11 cellular contexts compared by ENCODE assay signal in the genomic region with DNA sequence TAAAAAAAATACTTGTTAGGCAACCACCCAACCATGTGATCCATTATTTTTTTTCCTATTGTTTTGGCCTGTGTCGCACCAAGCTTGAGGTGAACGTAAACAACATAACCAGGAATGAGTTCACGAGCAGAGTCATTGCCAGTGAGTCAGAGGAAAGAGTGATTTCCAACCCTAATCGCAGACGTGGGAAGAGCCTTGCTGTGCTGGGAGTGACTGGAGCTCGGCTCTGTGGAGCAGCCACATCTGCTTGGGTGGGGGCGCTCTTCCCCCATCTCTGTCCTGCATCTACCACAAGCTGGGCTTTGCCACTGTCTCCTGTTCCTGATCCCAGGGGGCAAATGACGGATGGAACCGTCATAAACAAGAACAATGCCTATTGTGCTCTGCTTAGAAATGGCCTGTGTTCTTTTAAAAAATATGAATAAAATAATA.
DNase-seq lines count a peak whose midpoint lies in the region; ATAC-seq lines count a peak whose summit lies in the region.
"Had no signal": no experiment of that assay in that cellular context is flagged by ENCODE, and none has a peak within 500 bp of the region (broad histone marks: within the 10 kb centered on the region; RNA-seq: fewer than 3 reads in every experiment).

No MANE protein-coding gene starts in this region.

- H4K8ac ChIP-seq in mesenchymal stem cell (ENCODE audit: low read length), result no peak overlapping the region

- no peak overlapping the region for H3K14ac ChIP-seq in mesenchymal stem cell (ENCODE audit: low read length in 2 of 2)

- no peak overlapping the region for H2AK5ac ChIP-seq in mesenchymal stem cell (ENCODE audit: low read length, severe bottlenecking)

- no peak overlapping the region for H3K18ac ChIP-seq in mesenchymal stem cell (ENCODE audit: low read depth in 1 of 2, low read length in 2 of 2)

- H3K4me1 ChIP-seq in mesenchymal stem cell (ENCODE audit: control insufficient read depth, insufficient read depth, low read depth, low read length), result peaks cover 9% of the 10 kb centered on the region
- H3K4me1 ChIP-seq in aorta (ENCODE audit: control insufficient read depth in 1 of 2, insufficient read depth in 2 of 2, low read length in 2 of 2), result no peaks in the 10 kb centered on the region

- H3K27ac ChIP-seq in mesenchymal stem cell (ENCODE audit: low read length, poor library complexity, severe bottlenecking) (peak overlapping the region; percentile 17), aorta (ENCODE audit: low read depth in 1 of 2, low read length in 2 of 2) (no peak overlapping the region)

- H3K79me1 ChIP-seq in mesenchymal stem cell (replicated peaks; ENCODE audit: low read length, poor library complexity, severe bottlenecking), result peaks cover 7% of the 10 kb centered on the region

- 44% methylated on average over 9 of the region's 9 CpGs for WGBS in mesenchymal stem cell
- WGBS in aorta, 2 donors, result 42 to 44% methylated on average over 9 of the region's 9 CpGs

- H3K36me3 ChIP-seq in mesenchymal stem cell (ENCODE audit: control insufficient read depth in 1 of 2, insufficient read depth in 2 of 2, low read depth in 1 of 2, low read length in 2 of 2) (no peaks in the 10 kb centered on the region), aorta (ENCODE audit: control insufficient read depth in 1 of 2, insufficient read depth in 2 of 2, low read length in 1 of 2) (no peaks in the 10 kb centered on the region)

- no peak overlapping the region for H2BK15ac ChIP-seq in mesenchymal stem cell (ENCODE audit: low read depth, poor library complexity, severe bottlenecking)

- H2BK120ac ChIP-seq in mesenchymal stem cell (ENCODE audit: low read depth, low read length), result no peak overlapping the region

- no peaks in the 10 kb centered on the region for H3K9me3 ChIP-seq in mesenchymal stem cell (ENCODE audit: control insufficient read depth, low read length)
- H3K9me3 ChIP-seq in aorta (ENCODE audit: control insufficient read depth, low read length), result peaks cover 9% of the 10 kb centered on the region

- H3K23ac ChIP-seq in mesenchymal stem cell (ENCODE audit: low read length in 2 of 2), result no peak overlapping the region

- H3K4ac ChIP-seq in mesenchymal stem cell (ENCODE audit: low read depth in 1 of 2, low read length in 2 of 2), result no peak overlapping the region

- peak; percentile 92 for DNase-seq in AG20443 (ENCODE audit: low spot score)
- DNase-seq in M059J (ENCODE audit: low read depth), result peak; percentile 97
- DNase-seq in dedifferentiated amniotic fluid mesenchymal stem cell (ENCODE audit: extremely low spot score), result peak; percentile 83
- peak; percentile 64 for DNase-seq in mesenchymal stem cell
- DNase-seq in aorta, result no peak
- DNase-seq in NCI-H1105 (lab: John Stamatoyannopoulos, UW), result no peak
- DNase-seq in DMS153 treated with DMSO at 0.1 percent for 48 hours (lab: John Stamatoyannopoulos, UW; ENCODE audit: unreplicated experiment), result no peak
- DNase-seq: activated CD8-positive, alpha-beta memory T cell treated with anti-CD3 and anti-CD28 coated beads, Interleukin-2, amount 50 U/mL, for 48 hours; NCI-H2227 treated with DMSO at 0.1 percent for 48 hours; retina had no signal

- no peak overlapping the region for H4K91ac ChIP-seq in mesenchymal stem cell (ENCODE audit: low read length)

- H3K27me3 ChIP-seq in mesenchymal stem cell (ENCODE audit: control insufficient read depth in 1 of 2, insufficient read depth in 1 of 2, low read length in 2 of 2) (no peaks in the 10 kb centered on the region), aorta (ENCODE audit: control insufficient read depth in 1 of 2, insufficient read depth in 2 of 2, low read length in 1 of 2) (no peaks in the 10 kb centered on the region)

- intact Hi-C loops in aorta (cut with DNase I), result no loop called here

- H2BK5ac ChIP-seq in mesenchymal stem cell (ENCODE audit: low read depth, low read length, poor library complexity, severe bottlenecking), result no peak overlapping the region

- ATAC-seq in aorta (ENCODE audit: low FRiP score) (no peak), GM21381 (IDR thresholded peaks at IDR 0.05; ENCODE audit: unreplicated experiment) (no peak)

- H3K9ac ChIP-seq in mesenchymal stem cell (ENCODE audit: low read length), result peak overlapping the region; percentile 9

- H2AFZ ChIP-seq in mesenchymal stem cell (ENCODE audit: low read depth, low read length), result no peak overlapping the region

- H3K4me3 ChIP-seq in mesenchymal stem cell (ENCODE audit: insufficient read depth in 1 of 2, low read depth in 1 of 2, low read length in 2 of 2), result no peak overlapping the region
- no peak overlapping the region for H3K4me3 ChIP-seq in aorta (ENCODE audit: low read length in 2 of 2)

- no peak overlapping the region for H2BK12ac ChIP-seq in mesenchymal stem cell (ENCODE audit: low read length in 2 of 2)

- H3K4me2 ChIP-seq in mesenchymal stem cell (ENCODE audit: low read length, poor library complexity, severe bottlenecking), result no peak overlapping the region

Comparison
In these comparisons a context has a peak if more than half of its experiments do, and no peak if none do; other contexts are left out.
1. DNase-seq: peak in AG20443 (single experiment), M059J (single experiment), dedifferentiated amniotic fluid mesenchymal stem cell (single experiment) and mesenchymal stem cell (single experiment); none in aorta (0 of 2), NCI-H1105 (single experiment) and DMS153 treated with DMSO at 0.1 percent for 48 hours (single experiment).